16 cellular contexts compared by ENCODE assay signal in the genomic region with DNA sequence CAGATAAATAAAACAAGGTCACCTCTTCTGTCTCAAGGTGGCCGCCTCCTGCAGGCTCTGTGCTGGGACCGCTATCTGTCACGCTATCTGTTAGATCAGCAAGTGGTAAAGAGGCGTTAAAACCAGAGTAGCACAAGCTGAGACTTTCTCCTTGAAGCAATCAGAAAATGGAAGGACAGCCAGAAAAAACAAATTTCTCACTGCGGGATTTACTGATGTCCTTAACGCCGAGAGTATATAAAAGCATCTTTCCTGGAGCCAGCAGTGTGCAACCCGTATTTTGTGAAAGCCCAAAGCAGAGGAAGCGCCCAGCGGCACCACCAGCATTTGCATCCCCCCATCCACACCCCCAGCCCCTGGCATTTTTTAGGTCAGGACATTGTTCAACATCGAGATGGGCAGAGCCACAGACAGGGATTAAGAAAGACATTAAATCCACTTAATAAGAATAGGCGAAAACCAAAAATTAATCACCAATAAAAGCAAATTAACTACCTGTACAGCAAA. TPM values are rescaled to one million over a fixed set of nuclear protein-coding genes. Genes with fewer than 3 reads are reported as not detected.
DNase-seq lines count a peak whose midpoint lies in the region; ATAC-seq and TF ChIP-seq lines count a peak whose summit lies in the region.
"Had no signal": no experiment of that assay in that cellular context is flagged by ENCODE, and none has a peak within 500 bp of the region (broad histone marks: within the 10 kb centered on the region; RNA-seq: fewer than 3 reads in every experiment).

No MANE protein-coding gene starts in this region.

- H3K56ac ChIP-seq in IMR-90 (ENCODE audit: extremely low read depth, insufficient read depth, low read length), result no peak overlapping the region

- H4K8ac ChIP-seq in IMR-90 (ENCODE audit: low read depth in 2 of 2, low read length in 2 of 2), result no peak overlapping the region

- H4K5ac ChIP-seq in IMR-90 (ENCODE audit: low read depth, low read length), result peak overlapping the region; percentile 28; the same call in 1 of the 2 replicates

- H3K79me1 ChIP-seq in IMR-90 (ENCODE audit: low read depth in 1 of 2, low read length in 2 of 2), result no peaks in the 10 kb centered on the region

- no peak overlapping the region for H3K27ac ChIP-seq in CD4-positive, alpha-beta T cell (ENCODE audit: low read depth, low read length)
- H3K27ac ChIP-seq in IMR-90 (ENCODE audit: insufficient read depth, low read length), result no peak overlapping the region
- H3K27ac ChIP-seq in osteoblast (ENCODE audit: low read depth, low read length), result no peak overlapping the region
- H3K27ac ChIP-seq: neutrophil had no signal

- H4K91ac ChIP-seq in IMR-90 (ENCODE audit: insufficient read depth, low read depth, low read length), result peak overlapping the region; percentile 33; the same call in 1 of the 2 replicates

- no peaks in the 10 kb centered on the region for H3K36me3 Mint-ChIP-seq in CD4-positive, alpha-beta T cell (ENCODE audit: low read depth)
- H3K36me3 Mint-ChIP-seq: stimulated activated memory B cell treated with anti-CD40 and anti-IgM and Interleukin-4, amounts not matched to agents 10 μg/mL and 1 μg/mL and 100 μg/mL, for 72 hours had no signal

- dilution Hi-C loops in IMR-90 (cut with HindIII; ENCODE audit: low sequenced_read_pairs, unreplicated experiment), result no loop called here

- peaks cover 3% of the 10 kb centered on the region; the same call in 1 of the 2 replicates for H3K9me1 ChIP-seq in IMR-90 (ENCODE audit: insufficient read depth, low read length)

- CTCF ChIA-PET in CD4-positive, alpha-beta T cell (lab: Charles Lee), result interaction anchor here (1.2 to 1.5 kb wide), 4 partner anchors 39 to 237 kb away, joined by 3 to 5 read pairs (median 4); partner anchors contain the start of gene RPL26L1
- CTCF ChIA-PET in IMR-90 (lab: Yijun Ruan, JAX), result interaction anchor here (0.7 kb wide), 1 partner anchor 31 kb away, joined by 5 read pairs; no protein-coding TSS in a partner anchor

- peak in 1 of 10 experiments; percentile 17 for DNase-seq in CD4-positive, alpha-beta T cell
- DNase-seq in IMR-90, result no peak
- DNase-seq in effector CD4-positive, alpha-beta T cell, result peak; percentile 15
- DNase-seq in osteoblast (ENCODE audit: insufficient read length, low spot score, missing footprints), result peak; percentile 45
- DNase-seq in NCI-H1092 treated with DMSO at 0.1 percent for 48 hours (lab: John Stamatoyannopoulos, UW), result no peak
- DNase-seq in SW480 (ENCODE audit: low spot score), result no peak
- no peak for DNase-seq in cerebellar cortex (ENCODE audit: low spot score)
- DNase-seq: C1 segment of cervical spinal cord, GOT3, Kasumi-1, NCI-H187, SHP77 had no signal

- H3K27me3 Mint-ChIP-seq in CD4-positive, alpha-beta T cell, result no peaks in the 10 kb centered on the region

- TF ChIP-seq CTCF in CD4-positive, alpha-beta T cell (IDR thresholded peaks at IDR 0.05), result no peak
- no peak for TF ChIP-seq CTCF in IMR-90 (conservative IDR thresholded peaks at IDR 0.05; ENCODE audit: low read depth, low read length)
- no peak for TF ChIP-seq CTCF in osteoblast (IDR thresholded peaks at IDR 0.05; ENCODE audit: extremely low read depth, low read depth, low read length)

- no peak overlapping the region for H3K9ac ChIP-seq in IMR-90 (ENCODE audit: low read depth, low read length)

- WGBS in IMR-90 (ENCODE audit: extremely low coverage in 2 of 2, insufficient read length in 1 of 2), 2 experiments, result 66% methylated on average over 8 of the region's 12 CpGs; no CpG with 5 or more reads in 1 of the 2 experiments

- intact Hi-C loops in CD4-positive, alpha-beta T cell (cut with DNase I, micrococcal nuclease), result no loop called here
- intact Hi-C loops in IMR-90 (cut with micrococcal nuclease), result no loop called here

- in situ Hi-C loops in IMR-90 (cut with MboI; ENCODE audit: low sequenced_read_pairs), result loop anchor here (25.0 kb wide), 1 partner anchor 865 kb away; no protein-coding TSS in a partner anchor

- peak overlapping the region; percentile 27; the same call in 1 of the 2 replicates for H3K4me2 ChIP-seq in IMR-90 (ENCODE audit: low read depth, low read length)
- H3K4me2 ChIP-seq in osteoblast (ENCODE audit: insufficient read depth, low read length), result peak overlapping the region; percentile 57

- peaks cover 6% of the 10 kb centered on the region for H3K4me1 Mint-ChIP-seq in CD4-positive, alpha-beta T cell (ENCODE audit: low read depth)
- H3K4me1 Mint-ChIP-seq: stimulated activated memory B cell treated with anti-CD40 and anti-IgM and Interleukin-4, amounts not matched to agents 10 μg/mL and 1 μg/mL and 100 μg/mL, for 72 hours had no signal

- POLR2A ChIA-PET in CD4-positive, alpha-beta T cell (lab: Charles Lee), result interaction anchor here (0.9 to 2.2 kb wide), 3 partner anchors 42 to 55 kb away, joined by 3 to 8 read pairs (median 6); partner anchors contain the start of gene DUSP1
- POLR2A ChIA-PET in IMR-90 (lab: Charles Lee; ENCODE audit: unreplicated experiment), result no interaction called here

- H2BK120ac ChIP-seq in IMR-90 (ENCODE audit: low read depth, low read length), result 0 out of 2 replicates have a peak overlapping the region, but pooled peaks have one; percentile 10

- no peak overlapping the region for H3K14ac ChIP-seq in IMR-90 (replicated peaks; ENCODE audit: low read depth, low read length)

- H3K9me3 ChIP-seq in CD4-positive, alpha-beta T cell (ENCODE audit: control insufficient read depth, low read length), result no peaks in the 10 kb centered on the region
- H3K9me3 ChIP-seq in IMR-90 (ENCODE audit: control insufficient read depth, insufficient read depth, low read length) (no peaks in the 10 kb centered on the region), osteoblast (ENCODE audit: low read depth, low read length) (no peaks in the 10 kb centered on the region)
- H3K9me3 ChIP-seq: neutrophil had no signal

- peak overlapping the region; percentile 54; the same call in 1 of the 3 replicates for H2BK15ac ChIP-seq in IMR-90 (ENCODE audit: low read depth, low read length)

- H2AFZ ChIP-seq in IMR-90 (replicated peaks; ENCODE audit: low read length, poor library complexity) (no peak overlapping the region), osteoblast (ENCODE audit: low read length) (peak overlapping the region; percentile 11)

- H2AK9ac ChIP-seq in IMR-90 (replicated peaks; ENCODE audit: low read depth, low read length, poor library complexity), result no peak overlapping the region

- no peak overlapping the region for H2BK5ac ChIP-seq in IMR-90 (ENCODE audit: low read depth, low read length, poor library complexity, severe bottlenecking)

- H3K4ac ChIP-seq in IMR-90 (ENCODE audit: low read depth, low read length), result peak overlapping the region; percentile 24; the same call in 1 of the 2 replicates

- no peak for TF ChIP-seq POLR2A in IMR-90 (IDR thresholded peaks at IDR 0.05; ENCODE audit: low read depth, low read length)

- no TSS peak for BruUV-seq in IMR-90 (replicated peaks; lab: Mats Ljungman, UMichigan)

- H4K20me1 ChIP-seq in IMR-90 (ENCODE audit: insufficient read depth, low read length) (no peaks in the 10 kb centered on the region), osteoblast (ENCODE audit: insufficient read depth, low read length) (no peaks in the 10 kb centered on the region)

- H3K4me3 ChIP-seq in IMR-90 (ENCODE audit: insufficient read depth, low read depth, low read length), result no peak overlapping the region
- H3K4me3 ChIP-seq in osteoblast (ENCODE audit: insufficient read depth, low read length), result peak overlapping the region; percentile 33

- H3K4me1 ChIP-seq in IMR-90 (ENCODE audit: control insufficient read depth, insufficient read depth, low read length) (peaks cover 5% of the 10 kb centered on the region), osteoblast (ENCODE audit: insufficient read depth, low read length) (peaks cover 14% of the 10 kb centered on the region)

- peak overlapping the region; percentile 58 for H2BK20ac ChIP-seq in IMR-90 (ENCODE audit: low read depth, low read length)

- H2AK5ac ChIP-seq in IMR-90 (ENCODE audit: low read depth, low read length), result no peak overlapping the region

- H3K9me3 Mint-ChIP-seq in CD4-positive, alpha-beta T cell, result no peaks in the 10 kb centered on the region
- H3K9me3 Mint-ChIP-seq: stimulated activated memory B cell treated with anti-CD40 and anti-IgM and Interleukin-4, amounts not matched to agents 10 μg/mL and 1 μg/mL and 100 μg/mL, for 72 hours had no signal

- no peak overlapping the region for H3K27ac Mint-ChIP-seq in CD4-positive, alpha-beta T cell
- H3K27ac Mint-ChIP-seq: stimulated activated memory B cell treated with anti-CD40 and anti-IgM and Interleukin-4, amounts not matched to agents 10 μg/mL and 1 μg/mL and 100 μg/mL, for 72 hours had no signal

- no peaks in the 10 kb centered on the region for H3K36me3 ChIP-seq in IMR-90 (ENCODE audit: control insufficient read depth, insufficient read depth, low read length)
- H3K36me3 ChIP-seq in osteoblast (ENCODE audit: insufficient read depth, low read length), result no peaks in the 10 kb centered on the region
- H3K36me3 ChIP-seq: neutrophil had no signal

- no peak overlapping the region for H3K18ac ChIP-seq in IMR-90 (ENCODE audit: low read depth, low read length)

- no peaks in the 10 kb centered on the region for H3K27me3 ChIP-seq in CD4-positive, alpha-beta T cell (ENCODE audit: control insufficient read depth, insufficient read depth, low read length)
- peaks cover 3% of the 10 kb centered on the region; the same call in 1 of the 2 replicates for H3K27me3 ChIP-seq in IMR-90 (ENCODE audit: control insufficient read depth, insufficient read depth, low read length)
- no peaks in the 10 kb centered on the region for H3K27me3 ChIP-seq in osteoblast (ENCODE audit: insufficient read depth, low read length)

- no peak overlapping the region for H3K4me3 Mint-ChIP-seq in CD4-positive, alpha-beta T cell
- H3K4me3 Mint-ChIP-seq: stimulated activated memory B cell treated with anti-CD40 and anti-IgM and Interleukin-4, amounts not matched to agents 10 μg/mL and 1 μg/mL and 100 μg/mL, for 72 hours had no signal

- no peak overlapping the region for H3K23ac ChIP-seq in IMR-90 (ENCODE audit: low read depth, low read length)

- ATAC-seq in CD4-positive, alpha-beta T cell (ENCODE audit: poor library complexity), result peak; percentile 81
- ATAC-seq in IMR-90 (ENCODE audit: low read depth) (no peak), HG03108 (IDR thresholded peaks at IDR 0.05; ENCODE audit: unreplicated experiment) (no peak)
- ATAC-seq: left lobe of liver; stimulated activated memory B cell treated with anti-CD40 and anti-IgM and Interleukin-4, amounts not matched to agents 10 μg/mL and 1 μg/mL and 100 μg/mL, for 72 hours had no signal

- TF ChIP-seq RAD21 in IMR-90 (IDR thresholded peaks at IDR 0.05; ENCODE audit: low read length), result no peak

- no peaks in the 10 kb centered on the region for H3K79me2 ChIP-seq in osteoblast (ENCODE audit: insufficient read depth, low read length)

RNA-seq across cellular contexts. Expression of gene DUSP1, which starts 48.6 kb away (rescaled TPM):
- total RNA-seq in CD4-positive, alpha-beta T cell, result 100 to 1,000 TPM; 761 to 768 TPM
- total RNA-seq in IMR-90 (2012; rRNA removed), result 304 and 320 TPM in 2 replicates
- polyA plus RNA-seq in IMR-90 (2012; rRNA removed), result 467 and 674 TPM in 2 replicates
- 405 and 1,457 TPM in 2 replicates for polyA plus RNA-seq in IMR-90 (2012; cell fraction: cytosol; rRNA removed)
- 1,904 and 1,990 TPM in 2 replicates for polyA plus RNA-seq in IMR-90 (2012; cell fraction: nucleus; rRNA removed; ENCODE audit: low replicate concordance)
- 69.2 and 74.6 TPM in 2 replicates for total RNA-seq in osteoblast

Comparison
In these comparisons a context has a peak if more than half of its experiments do, and no peak if none do; other contexts are left out.
1. DNase-seq: peak in effector CD4-positive, alpha-beta T cell (single experiment) and osteoblast (single experiment); none in IMR-90 (single experiment), NCI-H1092 treated with DMSO at 0.1 percent for 48 hours (single experiment), SW480 (single experiment) and cerebellar cortex (single experiment).